Comparison of ENCODE assay signal across 8 cellular contexts in the genomic region with DNA sequence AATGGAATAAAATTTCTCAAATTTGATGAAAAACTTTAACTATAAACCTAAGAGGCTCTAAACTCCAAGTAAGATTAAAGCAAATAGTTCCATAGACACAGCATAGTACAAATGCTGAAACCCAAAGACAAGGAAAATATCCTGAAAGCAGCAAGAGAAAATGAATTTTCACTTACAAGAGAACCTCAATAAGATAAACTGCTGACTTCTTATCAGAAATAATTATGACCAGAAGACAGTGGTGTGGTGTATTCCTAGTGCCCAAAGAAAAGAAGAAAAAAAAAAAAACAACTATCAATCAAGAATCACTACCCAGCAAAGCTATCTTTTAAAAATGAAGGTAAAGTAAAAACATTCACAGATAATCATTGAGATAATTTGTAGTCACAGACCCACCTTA.
"Had no signal": no experiment of that assay in that cellular context is flagged by ENCODE, and none has a peak within 500 bp of the region (broad histone marks: within the 10 kb centered on the region; RNA-seq: fewer than 3 reads in every experiment).

No MANE protein-coding gene starts in this region.

- H3K36me3 Mint-ChIP-seq: IgD-negative memory B cell had no signal

- H3K4me3 Mint-ChIP-seq: IgD-negative memory B cell had no signal

- H3K27ac Mint-ChIP-seq: IgD-negative memory B cell had no signal

- H3K4me1 ChIP-seq: HAP-1 had no signal

- H3K4me3 ChIP-seq: GM23248, HAP-1 had no signal

- H3K9me3 ChIP-seq: HAP-1 had no signal

- H3K36me3 ChIP-seq: HAP-1 had no signal

- H3K27ac ChIP-seq: GM23248, KMS-11 had no signal

- ATAC-seq: HCT116 had no signal

- H3K4me1 Mint-ChIP-seq: IgD-negative memory B cell had no signal

- DNase-seq: GM23248, GOT3, H7, KBM-7 had no signal
